19 cellular contexts compared by ENCODE assay signal in the genomic region with DNA sequence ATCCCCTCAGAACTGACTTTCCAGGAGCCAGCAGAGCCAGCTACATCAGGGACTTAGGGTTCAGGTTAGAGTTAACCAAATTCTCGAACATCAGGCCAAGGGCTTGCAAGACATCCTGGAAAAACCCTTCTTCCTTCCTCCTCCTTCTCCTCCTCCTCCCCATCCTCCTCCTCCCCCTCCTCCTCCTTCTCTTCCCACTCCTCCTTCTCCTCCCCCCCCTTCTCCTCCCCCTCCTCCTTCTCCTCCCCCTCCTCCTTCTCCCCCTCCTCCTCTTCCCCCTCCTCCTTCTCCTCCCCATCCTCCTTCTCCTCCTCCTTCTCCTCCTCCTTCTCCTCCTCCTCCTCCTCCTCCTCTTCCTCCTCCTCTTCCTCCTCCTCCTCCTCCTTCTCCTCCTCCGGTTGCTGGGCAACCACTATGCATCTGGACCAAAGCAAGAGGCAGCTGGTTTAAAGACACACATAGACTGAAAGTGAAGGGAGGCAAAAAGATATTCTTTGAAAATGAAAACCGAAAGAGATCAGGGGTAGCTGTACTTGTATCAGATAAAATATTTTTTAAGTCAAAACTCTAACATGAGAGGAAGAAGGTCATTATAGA. TPM values are rescaled to one million over a fixed set of nuclear protein-coding genes. Genes with fewer than 3 reads are reported as not detected.
DNase-seq lines count a peak whose midpoint lies in the region; ATAC-seq, FAIRE-seq and TF ChIP-seq lines count a peak whose summit lies in the region.
"Had no signal": no experiment of that assay in that cellular context is flagged by ENCODE, and none has a peak within 500 bp of the region (broad histone marks: within the 10 kb centered on the region; RNA-seq: fewer than 3 reads in every experiment).

No MANE protein-coding gene starts in this region.

- peaks cover 7% of the 10 kb centered on the region for H3K4me1 Mint-ChIP-seq in activated CD4-positive, alpha-beta T cell treated with anti-CD3 and anti-CD28 coated beads, Interleukin-2, amount 10 ng/mL, durations not matched to agents 24 days and 14 days

- H3F3A ChIP-seq in MM.1S (ENCODE audit: insufficient read depth, low read length), result peaks cover 8% of the 10 kb centered on the region; the same call in 1 of the 2 replicates

- peak; percentile 73 for DNase-seq in activated CD4-positive, alpha-beta T cell treated with anti-CD3 and anti-CD28 coated beads, Interleukin-2, amount 10 ng/mL, durations not matched to agents 24 days and 14 days
- DNase-seq in activated CD4-positive, alpha-beta T cell treated with anti-CD3 and anti-CD28 coated beads, Interleukin-2, amount 50 U/mL, for 4 hours, result no peak
- DNase-seq in GM13977 (ENCODE audit: low spot score) (peak; percentile 56), MM.1S (peak; percentile 66), GM12878 (ENCODE audit: low read depth, low spot score) (no peak), Peyer's patch (no peak), GM12891 (ENCODE audit: insufficient read length, low spot score) (no peak), NCI-H510A treated with DMSO at 0.1 percent for 48 hours (lab: John Stamatoyannopoulos, UW) (no peak)
- DNase-seq: GOT3, KG1, NCI-H1417 treated with DMSO at 0.1 percent for 48 hours, NCI-H1930, NCI-H446 treated with DMSO at 0.1 percent for 48 hours, NCI-H748 treated with DMSO at 0.1 percent for 48 hours, SHP77 treated with DMSO at 0.1 percent for 48 hours, T-helper 17 cell had no signal

- ATAC-seq in GM12878, result 0 out of 3 replicates have a peak, but pooled peaks have one; percentile 24
- ATAC-seq: T-helper 17 cell had no signal

- TF ChIP-seq RAD21 in GM12878 (IDR thresholded peaks at IDR 0.05; ENCODE audit: insufficient read depth, low read depth, low read length), result no peak

- H3K9me3 ChIP-seq in MM.1S (replicated peaks; ENCODE audit: insufficient read depth, low read length) (no peaks in the 10 kb centered on the region), GM12878 (replicated peaks; ENCODE audit: control insufficient read depth, insufficient read depth, low read length) (no peaks in the 10 kb centered on the region), Peyer's patch (no peaks in the 10 kb centered on the region)
- H3K9me3 ChIP-seq: A549; BLaER1 treated with 17β-estradiol and CSF1 and Interleukin-3, amounts not matched to agents 10 nM and 100 nM had no signal

- peaks cover 9% of the 10 kb centered on the region for H3K27me3 Mint-ChIP-seq in activated CD4-positive, alpha-beta T cell treated with anti-CD3 and anti-CD28 coated beads, Interleukin-2, amount 10 ng/mL, durations not matched to agents 24 days and 14 days

- H2AFZ ChIP-seq in MM.1S (ENCODE audit: low read length), result no peak overlapping the region
- H2AFZ ChIP-seq in GM12878 (ENCODE audit: control insufficient read depth, low read depth, low read length), result no peak overlapping the region

- no peaks in the 10 kb centered on the region for H3K9me3 Mint-ChIP-seq in activated CD4-positive, alpha-beta T cell treated with anti-CD3 and anti-CD28 coated beads, Interleukin-2, amount 10 ng/mL, durations not matched to agents 24 days and 14 days

- SMC1A ChIA-PET in GM12878 (lab: Charles Lee; ENCODE audit: uncharacterized antibody, unreplicated experiment), result no interaction called here

- H3K79me2 ChIP-seq in MM.1S (ENCODE audit: low read length) (no peaks in the 10 kb centered on the region), GM12878 (ENCODE audit: control insufficient read depth, insufficient read depth, low read length) (no peaks in the 10 kb centered on the region)

- no TSS peak for BruUV-seq in GM12878 (replicated peaks; lab: Mats Ljungman, UMichigan)

- no peak overlapping the region for H3K27ac Mint-ChIP-seq in activated CD4-positive, alpha-beta T cell treated with anti-CD3 and anti-CD28 coated beads, Interleukin-2, amount 10 ng/mL, durations not matched to agents 24 days and 14 days
- H3K27ac Mint-ChIP-seq: T-helper 17 cell had no signal

- in situ Hi-C loops in GM13977 (cut with MboI; ENCODE audit: low pct_unique_long_range_greater_than_20kb, low sequenced_read_pairs, unreplicated experiment) (no loop called here), GM12878 (cut with MboI) (no loop called here)

- TF ChIP-seq CTCF in GM13977 (IDR thresholded peaks at IDR 0.05; ENCODE audit: extremely low read depth, insufficient read depth, missing control alignments) (no peak), MM.1S (IDR thresholded peaks at IDR 0.05; ENCODE audit: low read length) (no peak), GM12878 (IDR thresholded peaks at IDR 0.05 in 2 of 3, conservative IDR thresholded peaks at IDR 0.05 in 1 of 3; ENCODE audit: control insufficient read depth in 2 of 3, extremely low read depth in 1 of 3, insufficient read depth in 1 of 3, low read depth in 3 of 3, low read length in 3 of 3) (no peak), Peyer's patch (IDR thresholded peaks at IDR 0.05) (no peak)

- H3K27ac ChIP-seq in MM.1S (ENCODE audit: low read length) (no peak overlapping the region), GM12878 (ENCODE audit: control insufficient read depth, insufficient read depth) (no peak overlapping the region), Peyer's patch (no peak overlapping the region)
- H3K27ac ChIP-seq: A549; BLaER1 treated with 17β-estradiol and CSF1 and Interleukin-3, amounts not matched to agents 10 nM and 100 nM had no signal

- FAIRE-seq in GM12878 (lab: Jason Lieb, UNC), result no peak
- no peak for FAIRE-seq in GM12891 (lab: Jason Lieb, UNC)
- FAIRE-seq: A549 had no signal

- 28% methylated on average over 2 of the region's 3 CpGs for WGBS in GM12878 (ENCODE audit: insufficient coverage, insufficient replicate concordance, low lambda C conversion rate, missing lambda C conversion rate)

- TF ChIP-seq EP300 in GM12878 (IDR thresholded peaks at IDR 0.05; ENCODE audit: borderline replicate concordance in 1 of 2, control insufficient read depth in 1 of 2, low read depth in 2 of 2, low read length in 2 of 2), result no peak

- H3K36me3 ChIP-seq in MM.1S (replicated peaks; ENCODE audit: insufficient read depth, low read length), result no peaks in the 10 kb centered on the region
- H3K36me3 ChIP-seq in GM12878 (ENCODE audit: control insufficient read depth in 2 of 2, insufficient read depth in 2 of 2, low read length in 1 of 2), result no peaks in the 10 kb centered on the region
- no peaks in the 10 kb centered on the region for H3K36me3 ChIP-seq in Peyer's patch
- H3K36me3 ChIP-seq: BLaER1 treated with 17β-estradiol and CSF1 and Interleukin-3, amounts not matched to agents 10 nM and 100 nM had no signal

- CTCF ChIA-PET in GM12878 (lab: Yijun Ruan, JAX), result interaction anchor here (0.7 kb wide), 1 partner anchor 126 kb away, joined by 3 read pairs; no protein-coding TSS in a partner anchor

- POLR2A ChIA-PET in GM12878 (lab: Charles Lee), result interaction anchor here (0.5 kb wide), 1 partner anchor 312 kb away, joined by 6 read pairs; no protein-coding TSS in a partner anchor

- no peaks in the 10 kb centered on the region for H3K9me2 ChIP-seq in MM.1S (replicated peaks; ENCODE audit: insufficient read depth, low read length)

- H3K4me3 ChIP-seq in MM.1S (ENCODE audit: low read length), result no peak overlapping the region
- H3K4me3 ChIP-seq in GM12878, result no peak overlapping the region
- no peak overlapping the region for H3K4me3 ChIP-seq in Peyer's patch
- H3K4me3 ChIP-seq: A549; BLaER1 treated with 17β-estradiol and CSF1 and Interleukin-3, amounts not matched to agents 10 nM and 100 nM had no signal

- H3K4me1 ChIP-seq in MM.1S (ENCODE audit: low read length), result peaks cover 3% of the 10 kb centered on the region; the same call in 1 of the 2 replicates
- H3K4me1 ChIP-seq in GM12878 (ENCODE audit: control insufficient read depth, insufficient read depth, low read length), result peaks cover 11% of the 10 kb centered on the region
- H3K4me1 ChIP-seq in Peyer's patch, result peaks cover 0 to 7% (median 3%) of the 10 kb centered on the region in 4 donors
- H3K4me1 ChIP-seq: A549 had no signal

- peaks cover 71% of the 10 kb centered on the region for H3K27me3 ChIP-seq in MM.1S (replicated peaks; ENCODE audit: insufficient read depth, low read length)
- H3K27me3 ChIP-seq in GM12878 (replicated peaks in 1 of 2; ENCODE audit: control insufficient read depth in 2 of 2, insufficient read depth in 2 of 2, low read length in 1 of 2), result no peaks in the 10 kb centered on the region
- H3K27me3 ChIP-seq in Peyer's patch, result no peaks in the 10 kb centered on the region
- H3K27me3 ChIP-seq: BLaER1 treated with 17β-estradiol and CSF1 and Interleukin-3, amounts not matched to agents 10 nM and 100 nM had no signal

- intact Hi-C loops in activated CD4-positive, alpha-beta T cell treated with anti-CD3 and anti-CD28 coated beads, Interleukin-2, amount 10 ng/mL, durations not matched to agents 24 days and 14 days (cut with micrococcal nuclease), result no loop called here
- intact Hi-C loops in GM12878 (cut with micrococcal nuclease; ENCODE audit: unreplicated experiment), result no loop called here

- H3K9ac ChIP-seq in MM.1S (ENCODE audit: low read length) (no peak overlapping the region), GM12878 (ENCODE audit: control insufficient read depth, insufficient read depth, low read length) (no peak overlapping the region)
- H3K9ac ChIP-seq: BLaER1 treated with 17β-estradiol and CSF1 and Interleukin-3, amounts not matched to agents 10 nM and 100 nM had no signal

- H4K20me1 ChIP-seq in MM.1S (ENCODE audit: insufficient read depth, low read length) (no peaks in the 10 kb centered on the region; the same call in 1 of the 2 replicates), GM12878 (ENCODE audit: control insufficient read depth, insufficient read depth) (no peaks in the 10 kb centered on the region)
- H4K20me1 ChIP-seq: BLaER1 treated with 17β-estradiol and CSF1 and Interleukin-3, amounts not matched to agents 10 nM and 100 nM had no signal

- RAD21 ChIA-PET in GM12878 (lab: Charles Lee; ENCODE audit: unreplicated experiment), result interaction anchor here (0.6 kb wide), 1 partner anchor 20 kb away, joined by 4 read pairs; no protein-coding TSS in a partner anchor

- TF ChIP-seq POLR2A in GM12878 (IDR thresholded peaks at IDR 0.05; ENCODE audit: low read depth, low read length) (no peak), Peyer's patch (IDR thresholded peaks at IDR 0.05) (no peak), GM12891 (IDR thresholded peaks at IDR 0.05; ENCODE audit: low read depth, low read length) (no peak)

- H3K4me2 ChIP-seq in MM.1S (ENCODE audit: low read depth, low read length) (no peak overlapping the region), GM12878 (ENCODE audit: control insufficient read depth, insufficient read depth) (no peak overlapping the region)
- H3K4me2 ChIP-seq: A549 had no signal

- H3K4me3 Mint-ChIP-seq in activated CD4-positive, alpha-beta T cell treated with anti-CD3 and anti-CD28 coated beads, Interleukin-2, amount 10 ng/mL, durations not matched to agents 24 days and 14 days, result no peak overlapping the region
- H3K4me3 Mint-ChIP-seq: T-helper 17 cell had no signal

- no peaks in the 10 kb centered on the region for H3K36me3 Mint-ChIP-seq in activated CD4-positive, alpha-beta T cell treated with anti-CD3 and anti-CD28 coated beads, Interleukin-2, amount 10 ng/mL, durations not matched to agents 24 days and 14 days (ENCODE audit: low read depth)

RNA-seq across cellular contexts. Expression of a gene that starts 5.9 kb away (rescaled TPM):
- not detected in 2 replicates for total RNA-seq in activated CD4-positive, alpha-beta T cell treated with anti-CD3 and anti-CD28 coated beads, Interleukin-2, amount 10 ng/mL, durations not matched to agents 24 days and 14 days
- total RNA-seq in GM12878 (2013; cell fraction: nucleolus; rRNA removed), result not detected in 2 replicates
- total RNA-seq in GM12878 (2014; rRNA removed) (7.1 and 9.7 TPM in 2 replicates), GM12878 (2014; rRNA removed; fragmentation: Illumina TruSeq; extraction: Trizol) (6.6 and 7.3 TPM in 2 replicates), GM12878 (2021) (10.4 and 11.3 TPM in 2 replicates), Peyer's patch (100 to 1,000 TPM in 2 of 4 donors, 10 to 100 TPM in 1, 1 to 10 TPM in 1; 5.8 to 286 (median 121) TPM)
- polyA plus RNA-seq in GM12878 (2011; ENCODE audit: low read depth), result 2.6 TPM
- polyA plus RNA-seq in GM12878 (2011; rRNA removed) (0.35 and 0.53 TPM in 2 replicates), GM12878 (2014; fragmentation: Illumina TruSeq; extraction: Trizol) (9.3 and 11.9 TPM in 2 replicates), GM12878 (2014; fragmentation: Nextera tagmentation; extraction: Ambion mirVana) (1 to 10 TPM; 3.7 to 5.0 TPM), GM12878 (2014; rRNA removed) (12.0 and 13.2 TPM in 2 replicates), GM12878 (2016; fragmentation: Nextera tagmentation; extraction: Ambion mirVana) (1 to 10 TPM; 6.8 to 9.3 TPM)
- polyA plus RNA-seq in GM12878 (2011; cell fraction: cytosol; rRNA removed), result 0.72 and 0.93 TPM in 2 replicates
- polyA plus RNA-seq in GM12878 (2011; cell fraction: nucleus; rRNA removed), result 0.43 and 0.53 TPM in 2 replicates
- polyA plus RNA-seq in GM12878 (2012), result 3.9 and 4.3 TPM in 2 replicates
- 0.37 and 0.62 TPM in 2 replicates for polyA minus RNA-seq in GM12878 (2011; rRNA and poly(A)+ RNA removed)
- polyA minus RNA-seq in GM12878 (2011; cell fraction: cytosol; rRNA and poly(A)+ RNA removed), result not detected in 2 replicates
- polyA minus RNA-seq in GM12878 (2011; cell fraction: nucleus; rRNA and poly(A)+ RNA removed), result not detected in 2 replicates
- 2.8 TPM for polyA plus RNA-seq in GM12891 (2012; ENCODE audit: low read depth, missing spikeins)
- total RNA-seq: M059J, T-helper 17 cell had no signal
- polyA plus RNA-seq: A549 had no signal

RNA-seq across cellular contexts. Expression of a gene that starts 41.2 kb away (rescaled TPM):
- total RNA-seq in activated CD4-positive, alpha-beta T cell treated with anti-CD3 and anti-CD28 coated beads, Interleukin-2, amount 10 ng/mL, durations not matched to agents 24 days and 14 days, result 191 and 193 TPM in 2 replicates
- 21.0 TPM in 2 replicates for total RNA-seq in GM12878 (2013; cell fraction: nucleolus; rRNA removed)
- total RNA-seq in GM12878 (2014; rRNA removed) (48.6 and 50.8 TPM in 2 replicates), GM12878 (2014; rRNA removed; fragmentation: Illumina TruSeq; extraction: Trizol) (62.6 and 72.5 TPM in 2 replicates), GM12878 (2021) (152 and 155 TPM in 2 replicates), Peyer's patch (10 to 100 TPM; 21.0 to 41.7 (median 25.9) TPM)
- 28.8 TPM for polyA plus RNA-seq in GM12878 (2011; ENCODE audit: low read depth)
- polyA plus RNA-seq in GM12878 (2011; rRNA removed) (56.8 and 68.2 TPM in 2 replicates), GM12878 (2014; fragmentation: Illumina TruSeq; extraction: Trizol) (84.5 and 112 TPM in 2 replicates), GM12878 (2014; fragmentation: Nextera tagmentation; extraction: Ambion mirVana) (10 to 100 TPM in 1 of 2 experiments, 1 to 10 TPM in 1; 7.4 to 12.9 TPM), GM12878 (2014; rRNA removed) (86.8 and 102 TPM in 2 replicates), GM12878 (2016; fragmentation: Nextera tagmentation; extraction: Ambion mirVana) (100 to 1,000 TPM in 1 of 2 experiments, 10 to 100 TPM in 1; 33.4 to 138 TPM)
- polyA plus RNA-seq in GM12878 (2011; cell fraction: cytosol; rRNA removed), result 81.7 and 93.7 TPM in 2 replicates
- 45.9 and 67.9 TPM in 2 replicates for polyA plus RNA-seq in GM12878 (2011; cell fraction: nucleus; rRNA removed)
- polyA plus RNA-seq in GM12878 (2012), result 43.1 and 57.4 TPM in 2 replicates
- polyA minus RNA-seq in GM12878 (2011; rRNA and poly(A)+ RNA removed), result 55.2 and 70.5 TPM in 2 replicates
- 29.3 and 37.1 TPM in 2 replicates for polyA minus RNA-seq in GM12878 (2011; cell fraction: cytosol; rRNA and poly(A)+ RNA removed)
- 4.2 and 10.9 TPM in 2 replicates for polyA minus RNA-seq in GM12878 (2011; cell fraction: nucleus; rRNA and poly(A)+ RNA removed)
- polyA plus RNA-seq in GM12891 (2012; ENCODE audit: low read depth, missing spikeins), result 42.5 TPM

Comparison
In these comparisons a context has a peak if more than half of its experiments do, and no peak if none do; other contexts are left out.
1. DNase-seq: peak in activated CD4-positive, alpha-beta T cell treated with anti-CD3 and anti-CD28 coated beads, Interleukin-2, amount 10 ng/mL, durations not matched to agents 24 days and 14 days (single experiment), GM13977 (single experiment) and MM.1S (single experiment); none in activated CD4-positive, alpha-beta T cell treated with anti-CD3 and anti-CD28 coated beads, Interleukin-2, amount 50 U/mL, for 4 hours (0 of 2), GM12878 (single experiment), Peyer's patch (0 of 3), GM12891 (single experiment) and NCI-H510A treated with DMSO at 0.1 percent for 48 hours (single experiment).